1 cellular context compared by ENCODE assay signal in genomic region chr1:45205910-45206721, GRCh38.
TF ChIP-seq lines count a peak whose summit lies in the region.

TSS of gene ZSWIM5 (minus strand) at chr1:45206605. CDS start at chr1:45206350, 255 bp downstream.

TF ChIP-seq in IMR-90, 13 proteins besides CTCF, POLR2A, EP300 and RAD21 (continued from another document):
- no peak for TF ChIP-seq RFX5 (IDR thresholded peaks at IDR 0.05; ENCODE audit: low read depth, low read length)
- no peak for TF ChIP-seq BHLHE40 (IDR thresholded peaks at IDR 0.05; ENCODE audit: low read depth, low read length)
- no peak for TF ChIP-seq NFE2L2 (IDR thresholded peaks at IDR 0.05; ENCODE audit: low read depth, low read length)
- TF ChIP-seq ELK1 (IDR thresholded peaks at IDR 0.05; ENCODE audit: borderline replicate concordance, low read depth, low read length), result no peak
- TF ChIP-seq CHD1 (IDR thresholded peaks at IDR 0.05; ENCODE audit: low read depth, low read length), result no peak
